In the genomic region with DNA sequence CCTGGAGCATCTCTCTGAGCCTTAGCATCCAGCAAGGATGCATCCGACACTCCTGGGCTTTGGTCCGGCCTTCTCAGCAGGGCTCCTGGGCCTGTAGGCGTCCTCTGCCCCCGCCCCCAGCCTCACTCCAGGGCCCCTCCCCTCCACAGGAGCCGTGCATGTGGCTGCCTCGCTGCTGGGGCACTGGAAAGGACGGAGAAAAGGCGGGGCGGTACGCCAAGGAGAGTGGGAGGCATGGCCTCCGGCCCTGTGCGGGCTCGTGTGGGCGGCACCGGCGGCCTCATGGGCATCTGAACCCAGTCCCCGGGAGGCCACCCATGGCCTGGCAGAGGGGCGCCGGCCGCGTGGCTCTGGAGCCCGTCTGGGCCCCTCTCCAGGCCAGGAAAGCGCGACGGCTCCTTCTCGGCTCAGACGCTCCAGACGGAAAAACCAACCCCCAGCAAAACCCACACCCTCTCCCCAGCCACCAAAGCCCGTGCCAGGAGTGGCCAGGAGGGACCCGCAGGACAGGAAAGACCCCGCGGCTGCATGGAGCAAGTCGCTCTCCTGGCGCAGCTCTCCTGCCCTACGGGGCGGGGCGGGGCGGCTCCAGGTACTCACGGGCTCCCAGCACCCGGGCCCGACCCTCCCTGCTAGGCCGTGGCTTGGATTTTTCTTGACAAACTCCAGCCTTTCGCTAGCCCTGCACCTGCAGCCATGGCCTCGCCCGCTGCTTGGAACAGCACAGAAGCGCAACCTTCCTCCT, we compare ENCODE assay signal across 25 cellular contexts.
"Had no signal": no experiment of that assay in that cellular context is flagged by ENCODE, and none has a peak within 500 bp of the region (broad histone marks: within the 10 kb centered on the region; RNA-seq: fewer than 3 reads in every experiment).

No MANE protein-coding gene starts in this region.

- H3K4me3 ChIP-seq: MG63, SJSA1 had no signal

- H3K4me3 Mint-ChIP-seq: activated CD8-positive, alpha-beta T cell treated with anti-CD3 and anti-CD28 coated beads, Interleukin-2, amount 10 ng/mL, durations not matched to agents 7 days and 5 days; activated naive CD4-positive, alpha-beta T cell treated with anti-CD3 and anti-CD28 coated beads, Interleukin-2, amount 50 U/mL, for 24 hours; activated T-cell treated with anti-CD3 and anti-CD28 coated beads, Interleukin-2, amount 50 U/mL, for 24 hours; activated T-helper 1 cell treated with anti-CD3 and anti-CD28 coated beads, Interleukin-12 subunit alpha, Interleukin-12 subunit beta, Interleukin-2, Interleukin-4 antibody, amounts not matched to agents 30 ng/mL and 10 ng/mL and 1 ng/mL, durations not matched to agents 14 hours and 24 hours and 36 hours; brain had no signal

- H3K9me3 Mint-ChIP-seq: activated naive CD4-positive, alpha-beta T cell treated with anti-CD3 and anti-CD28 coated beads, Interleukin-2, amount 50 U/mL, for 24 hours; activated T-cell treated with anti-CD3 and anti-CD28 coated beads, Interleukin-2, amount 50 U/mL, for 24 hours; activated T-helper 1 cell treated with anti-CD3 and anti-CD28 coated beads, Interleukin-12 subunit alpha, Interleukin-12 subunit beta, Interleukin-2, Interleukin-4 antibody, amounts not matched to agents 30 ng/mL and 10 ng/mL and 1 ng/mL, durations not matched to agents 14 hours and 24 hours and 36 hours had no signal

- H3K4me1 ChIP-seq: SJSA1 had no signal

- ATAC-seq: activated CD8-positive, alpha-beta T cell treated with anti-CD3 and anti-CD28 coated beads, Interleukin-2, amount 10 ng/mL, durations not matched to agents 7 days and 5 days; Panc1; SK-N-SH treated with all-trans-retinoic acid at 6 μM for 48 hours had no signal

- H3K27ac ChIP-seq: SJSA1 had no signal

- H3K27me3 ChIP-seq: MG63, SJSA1 had no signal

- H3K9me3 ChIP-seq: SJSA1 had no signal

- DNase-seq: activated CD4-positive, alpha-beta T cell treated with anti-CD3 and anti-CD28 coated beads for 48 hours; activated CD4-positive, alpha-beta T cell treated with anti-CD3 and anti-CD28 coated beads, Interleukin-2, amount 50 U/mL, for 4 hours; activated CD4-positive, CD25-positive, alpha-beta regulatory T cell treated with anti-CD3 and anti-CD28 coated beads, Interleukin-2, amount 50 U/mL, for 72 hours; activated CD8-positive, alpha-beta T cell treated with anti-CD3 and anti-CD28 coated beads, Interleukin-2, amount 10 ng/mL, durations not matched to agents 7 days and 5 days; activated effector memory CD4-positive, alpha-beta T cell treated with Interleukin-2 at 50 U/mL for 16 hours; activated naive CD4-positive, alpha-beta T cell; activated T-cell treated with anti-CD3 and anti-CD28 coated beads, Interleukin-2, amount 50 U/mL, for 24 hours; MG63; NCI-H1105; NCI-H1436; NCI-H1694 treated with DMSO at 0.1 percent for 48 hours; NCI-H2029 treated with DMSO at 0.1 percent for 48 hours; NCI-H345; NCI-H510A; NCI-H69; NK-92 treated with Interleukin-12 subunit alpha and Interleukin-12 subunit beta, amount 100 ng/mL, for 24 hours; OCI-M1; SHP77; SW 1271 had no signal

- H3K4me1 Mint-ChIP-seq: activated naive CD4-positive, alpha-beta T cell treated with anti-CD3 and anti-CD28 coated beads, Interleukin-2, amount 50 U/mL, for 24 hours had no signal

- H3K36me3 ChIP-seq: MG63, SJSA1 had no signal

- H3K27ac Mint-ChIP-seq: activated CD8-positive, alpha-beta T cell treated with anti-CD3 and anti-CD28 coated beads, Interleukin-2, amount 10 ng/mL, durations not matched to agents 7 days and 5 days; activated naive CD4-positive, alpha-beta T cell treated with anti-CD3 and anti-CD28 coated beads, Interleukin-2, amount 50 U/mL, for 24 hours; activated T-cell treated with anti-CD3 and anti-CD28 coated beads, Interleukin-2, amount 50 U/mL, for 24 hours; activated T-helper 1 cell treated with anti-CD3 and anti-CD28 coated beads, Interleukin-12 subunit alpha, Interleukin-12 subunit beta, Interleukin-2, Interleukin-4 antibody, amounts not matched to agents 30 ng/mL and 10 ng/mL and 1 ng/mL, durations not matched to agents 14 hours and 24 hours and 36 hours had no signal

- H3K36me3 Mint-ChIP-seq: activated naive CD4-positive, alpha-beta T cell treated with anti-CD3 and anti-CD28 coated beads, Interleukin-2, amount 50 U/mL, for 24 hours had no signal
